ENCODE assay signal across 11 cellular contexts in the genomic region with DNA sequence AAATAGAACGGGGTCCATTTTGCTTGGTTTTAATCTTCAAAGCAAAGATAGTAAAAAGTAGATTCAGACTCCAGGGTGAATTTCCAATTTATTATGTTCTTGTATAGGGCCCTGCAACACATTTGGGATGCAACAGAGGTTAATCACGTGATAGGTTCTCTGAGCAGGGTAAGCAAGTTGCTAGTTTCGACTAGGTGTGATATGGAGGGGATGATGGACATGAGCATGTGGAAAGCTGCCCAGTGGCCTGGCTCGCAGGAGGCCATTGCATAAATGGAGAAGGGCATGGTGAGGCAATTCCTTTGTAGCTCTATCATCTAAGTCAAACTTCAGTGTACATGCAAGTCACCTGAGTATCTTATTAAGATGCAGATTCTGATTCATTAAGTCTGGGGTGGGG. TPM values are rescaled to one million over a fixed set of nuclear protein-coding genes. Genes with fewer than 3 reads are reported as not detected.
"Had no signal": no experiment of that assay in that cellular context is flagged by ENCODE, and none has a peak within 500 bp of the region (broad histone marks: within the 10 kb centered on the region; RNA-seq: fewer than 3 reads in every experiment).

No MANE protein-coding gene starts in this region.

- H2AFZ ChIP-seq: GM23248 had no signal

- H3K4me3 ChIP-seq: GM23248, HAP-1 had no signal

- DNase-seq: GM23248, GOT3, H7, HFFc6, IMR-90, Karpas-422, KBM-7 had no signal

- ATAC-seq: HCT116 had no signal

- H3K27ac ChIP-seq: GM23248, HL-60, KMS-11 had no signal

- H3K9me3 ChIP-seq: HAP-1 had no signal

- H3K9ac ChIP-seq: GM23248, KMS-11 had no signal

- H3K4me2 ChIP-seq: KMS-11 had no signal

- H3K36me3 ChIP-seq: HAP-1 had no signal

- H3K4me1 ChIP-seq: HAP-1 had no signal

RNA-seq across cellular contexts. Expression of a gene that starts 17.7 kb away (rescaled TPM):
- total RNA-seq: HFFc6 had no signal
- polyA plus RNA-seq: GM23248 had no signal
